In the genomic region with DNA sequence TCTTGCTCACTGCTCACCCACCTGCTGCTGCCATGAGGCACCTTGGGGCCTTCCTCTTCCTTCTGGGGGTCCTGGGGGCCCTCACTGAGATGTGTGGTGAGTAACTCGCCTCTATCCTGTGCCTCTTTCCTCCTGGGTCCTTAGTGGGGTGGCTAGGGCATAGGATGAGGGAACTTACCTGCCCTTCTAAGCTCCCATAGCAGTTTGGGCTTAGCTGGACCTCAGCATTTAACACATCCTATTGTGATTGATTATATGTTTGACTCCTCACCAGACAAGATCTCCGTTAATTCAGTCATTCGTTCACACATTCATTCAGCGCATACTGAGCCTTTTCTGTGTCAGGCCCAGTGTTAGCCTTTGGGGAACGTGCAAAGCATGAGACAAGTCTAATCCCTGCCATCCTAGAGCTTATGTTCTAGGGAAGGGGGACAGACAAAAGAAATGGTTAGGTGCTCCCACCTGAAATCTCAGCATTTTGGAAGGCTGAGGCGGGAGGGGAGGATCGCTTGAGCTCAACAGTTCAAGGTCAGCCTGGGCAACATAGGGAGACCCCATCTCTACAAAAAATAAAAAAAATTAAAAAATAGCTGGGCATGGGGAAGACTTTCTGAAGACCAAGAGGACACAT, we compare ENCODE assay signal across 9 cellular contexts. TPM values are rescaled to one million over a fixed set of nuclear protein-coding genes. Genes with fewer than 3 reads are reported as not detected.
DNase-seq lines count a peak whose midpoint lies in the region; ATAC-seq, FAIRE-seq and TF ChIP-seq lines count a peak whose summit lies in the region.
"Had no signal": no experiment of that assay in that cellular context is flagged by ENCODE, and none has a peak within 500 bp of the region (broad histone marks: within the 10 kb centered on the region; RNA-seq: fewer than 3 reads in every experiment).

No MANE protein-coding gene starts in this region.

- intact Hi-C loops in esophagus muscularis mucosa (cut with DNase I) (no loop called here), pancreas (cut with DNase I) (loop anchor here in 1 of 3 donors (10.0 kb wide), 1 partner anchor 163 kb away; no protein-coding TSS in a partner anchor)

- peaks cover 24 to 48% (median 43%) of the 10 kb centered on the region in 4 donors for H3K4me1 ChIP-seq in esophagus muscularis mucosa
- peaks cover 0 to 17% (median 10%) of the 10 kb centered on the region in 3 donors for H3K4me1 ChIP-seq in pancreas

- CTCF ChIA-PET in RWPE1 (lab: Yijun Ruan, JAX): interaction anchor here (0.6 to 2.1 kb wide), 2 partner anchors 27 to 156 kb away, joined by 3 to 7 read pairs; no protein-coding TSS in a partner anchor

- POLR2A ChIA-PET in RWPE1 (lab: Yijun Ruan, JAX; ENCODE audit: low non-redundant PET): no interaction called here

- H3K36me3 ChIP-seq in esophagus muscularis mucosa: peaks cover 0 to 21% (median 15%) of the 10 kb centered on the region in 4 donors
- H3K36me3 ChIP-seq in pancreas: no peaks in the 10 kb centered on the region

- WGBS in esophagus muscularis mucosa: 70% methylated on average over 7 of the region's 7 CpGs
- 65% methylated on average over 7 of the region's 7 CpGs for WGBS in pancreas, 2 donors

- peak overlapping the region; percentile 60 to 80 (median 72) for H3K4me3 ChIP-seq in esophagus muscularis mucosa
- peak overlapping the region; percentile 19 to 63 (median 42) for H3K4me3 ChIP-seq in pancreas

- TF ChIP-seq EP300 in esophagus muscularis mucosa (IDR thresholded peaks at IDR 0.05): no peak

- H3K9me3 ChIP-seq in esophagus muscularis mucosa (no peaks in the 10 kb centered on the region), pancreas (no peaks in the 10 kb centered on the region)

- no peak for TF ChIP-seq POLR2A in esophagus muscularis mucosa (IDR thresholded peaks at IDR 0.05; ENCODE audit: low read depth)

- FAIRE-seq in pancreas (lab: Jason Lieb, UNC): no peak

- H3K27me3 ChIP-seq in esophagus muscularis mucosa: no peaks in the 10 kb centered on the region
- H3K27me3 ChIP-seq in pancreas: no peaks in the 10 kb centered on the region

- peak overlapping the region; percentile 76 for H3K27ac ChIP-seq in RWPE1
- H3K27ac ChIP-seq in esophagus muscularis mucosa (replicated peaks in 1 of 4): peak overlapping the region; percentile 74 to 81 (median 80)
- peak overlapping the region; percentile 35 to 78 (median 54) for H3K27ac ChIP-seq in pancreas

- peak in 3 of 4 donors; percentile 1 to 12 (median 11) for ATAC-seq in pancreas
- ATAC-seq in HG03439 (IDR thresholded peaks at IDR 0.05; ENCODE audit: unreplicated experiment): no peak

- in situ Hi-C loops in KBM-7 (cut with MboI; ENCODE audit: low pct_unique_long_range_greater_than_20kb, low sequenced_read_pairs): no loop called here

- TF ChIP-seq CTCF in RWPE1 (conservative IDR thresholded peaks at IDR 0.05; ENCODE audit: low read depth) (no peak), esophagus muscularis mucosa (IDR thresholded peaks at IDR 0.05) (no peak), pancreas (IDR thresholded peaks at IDR 0.05) (no peak)

- DNase-seq in D341Med (ENCODE audit: low spot score): peak; percentile 4
- DNase-seq in RWPE1 (ENCODE audit: low spot score): no peak
- DNase-seq in esophagus muscularis mucosa (ENCODE audit: extremely low spot score): no peak
- no peak for DNase-seq in pancreas
- DNase-seq in NCI-H1048 (lab: John Stamatoyannopoulos, UW): no peak
- DNase-seq in KBM-7: no peak
- no peak for DNase-seq in NCI-H1417 (lab: John Stamatoyannopoulos, UW)

RNA-seq across cellular contexts. Expression of a gene that starts 0.4 kb away (rescaled TPM):
- total RNA-seq in esophagus muscularis mucosa (10 to 100 TPM; 28.7 to 44.2 (median 40.2) TPM), pancreas (10 to 100 TPM in 1 of 6 donors, 1 to 10 TPM in 5; 3.6 to 10.0 (median 5.9) TPM)
- polyA plus RNA-seq in pancreas: 1 to 10 TPM; 5.4 to 6.8 TPM

RNA-seq across cellular contexts. Expression of a gene that starts 15.7 kb away (rescaled TPM):
- total RNA-seq in esophagus muscularis mucosa (10 to 100 TPM; 28.2 to 55.7 (median 42.9) TPM), pancreas (10 to 100 TPM; 33.8 to 66.9 (median 36.7) TPM)
- 10 to 100 TPM; 54.1 to 55.8 TPM for polyA plus RNA-seq in pancreas

RNA-seq across cellular contexts. Expression of a gene that starts 28.2 kb away (rescaled TPM):
- total RNA-seq in esophagus muscularis mucosa: 10 to 100 TPM in 2 of 4 donors, 1 to 10 TPM in 2; 4.2 to 14.1 (median 9.7) TPM
- 1 to 10 TPM in 5 of 6 donors, under 1 TPM in 1; 0.90 to 1.7 (median 1.3) TPM for total RNA-seq in pancreas
- polyA plus RNA-seq in pancreas: 1 to 10 TPM; 1.0 to 1.1 TPM

RNA-seq across cellular contexts. Expression of a gene that starts 33.0 kb away (rescaled TPM):
- 1 to 10 TPM; 1.2 to 3.2 (median 1.9) TPM for total RNA-seq in esophagus muscularis mucosa
- total RNA-seq in pancreas: 1 to 10 TPM; 2.2 to 6.6 (median 3.4) TPM
- polyA plus RNA-seq in pancreas: 1 to 10 TPM; 8.1 to 8.5 TPM
- total RNA-seq: RPMI7951 had no signal
